Comparison of ENCODE assay signal across 8 cellular contexts in the genomic region with DNA sequence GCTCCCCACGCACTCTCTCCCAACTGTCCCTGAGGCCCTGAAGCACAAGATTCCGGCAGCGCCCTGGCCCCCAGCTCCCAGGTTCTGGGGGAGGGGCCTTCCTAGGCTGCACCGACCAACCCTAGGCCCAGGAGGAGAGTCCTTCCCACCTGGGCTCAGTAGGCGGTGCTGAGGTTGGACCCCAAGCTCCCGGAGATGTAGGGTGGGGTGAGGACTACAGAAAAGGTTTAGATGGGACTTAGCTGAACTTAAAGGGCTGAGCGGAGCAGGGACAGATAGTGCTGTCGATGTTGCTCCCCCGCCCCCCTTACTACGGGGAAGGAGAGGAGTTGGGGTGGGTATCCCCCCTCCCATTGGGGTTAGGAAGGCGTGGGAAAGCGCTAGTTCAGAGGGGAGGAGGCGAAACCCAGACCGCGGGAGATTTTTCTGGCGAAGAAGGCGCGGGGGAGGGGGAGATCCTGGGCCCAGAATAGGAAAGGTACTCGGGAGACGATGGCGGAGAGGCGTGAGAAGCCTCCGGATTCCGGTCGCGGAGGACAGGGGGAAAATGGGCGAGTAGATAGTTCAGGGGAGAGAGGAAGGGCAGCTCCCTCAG. TPM values are rescaled to one million over a fixed set of nuclear protein-coding genes. Genes with fewer than 3 reads are reported as not detected.
DNase-seq lines count a peak whose midpoint lies in the region; ATAC-seq and TF ChIP-seq lines count a peak whose summit lies in the region.

No MANE protein-coding gene starts in this region.

- H3K18ac ChIP-seq in mesendoderm (ENCODE audit: low read length), result peak overlapping the region; percentile 54

- H3K56ac ChIP-seq in mesendoderm (ENCODE audit: low read length), result peak overlapping the region; percentile 91

- peak overlapping the region; percentile 65 for H2BK5ac ChIP-seq in mesendoderm (ENCODE audit: low read length)

- peak overlapping the region; percentile 98 for H3K27ac ChIP-seq in duodenal mucosa (ENCODE audit: low read depth, low read length)
- peak overlapping the region; percentile 91 for H3K27ac ChIP-seq in mesendoderm (ENCODE audit: low read depth, low read length)
- peak overlapping the region; percentile 96 to 97 (median 97) for H3K27ac ChIP-seq in thyroid gland

- H2AK5ac ChIP-seq in mesendoderm (ENCODE audit: low read length), result no peak overlapping the region

- H3K4me3 Mint-ChIP-seq in T-helper 17 cell, result peak overlapping the region; percentile 99

- H3K4me1 Mint-ChIP-seq in T-helper 17 cell, result peaks cover 52% of the 10 kb centered on the region

- peaks cover 18% of the 10 kb centered on the region in 2 donors for H3K36me3 ChIP-seq in duodenal mucosa (ENCODE audit: control insufficient read depth in 1 of 2, insufficient read depth in 2 of 2, low read length in 2 of 2)
- peaks cover 8% of the 10 kb centered on the region for H3K36me3 ChIP-seq in mesendoderm (ENCODE audit: control insufficient read depth, insufficient read depth, low read length)
- peaks cover 16 to 17% of the 10 kb centered on the region in 2 donors for H3K36me3 ChIP-seq in thyroid gland

- H2BK120ac ChIP-seq in mesendoderm (ENCODE audit: low read depth, low read length), result no peak overlapping the region

- H3K36me3 Mint-ChIP-seq in T-helper 17 cell (ENCODE audit: low read depth), result peaks cover 6% of the 10 kb centered on the region

- H2BK15ac ChIP-seq in mesendoderm (replicated peaks; ENCODE audit: low read depth), result no peak overlapping the region

- peaks cover 8% of the 10 kb centered on the region for H3K79me1 ChIP-seq in mesendoderm (ENCODE audit: low read length)

- intact Hi-C loops in thyroid gland (cut with DNase I), result loop anchor here (10.0 kb wide), 2 partner anchors 60 to 120 kb away; no protein-coding TSS in a partner anchor

- peak overlapping the region; percentile 95 for H3K27ac Mint-ChIP-seq in T-helper 17 cell

- H3K23ac ChIP-seq in mesendoderm (ENCODE audit: low read length), result peak overlapping the region; percentile 81

- peak overlapping the region; percentile 91 for H3K4me2 ChIP-seq in mesendoderm (ENCODE audit: low read length)

- H3K4me1 ChIP-seq in duodenal mucosa (ENCODE audit: control insufficient read depth in 1 of 2, insufficient read depth in 2 of 2, low read length in 2 of 2) (peaks cover 41 to 50% of the 10 kb centered on the region in 2 donors), mesendoderm (ENCODE audit: control insufficient read depth, low read depth, low read length) (peaks cover 17% of the 10 kb centered on the region), thyroid gland (peaks cover 41 to 50% of the 10 kb centered on the region in 2 donors)

- no peak overlapping the region for H4K8ac ChIP-seq in mesendoderm (ENCODE audit: low read depth, low read length)

- DNase-seq in DMS114 treated with DMSO at 0.1 percent for 48 hours (lab: John Stamatoyannopoulos, UW; ENCODE audit: unreplicated experiment) (peak; percentile 21), T-helper 17 cell (peak in 1 of 3 donors; percentile 14), mesendoderm (peak; percentile 87), thyroid gland (peak; percentile 85 to 89)
- DNase-seq in Jurkat, Clone E6-1 (ENCODE audit: low read depth, low spot score), result no peak

- H3K4ac ChIP-seq in mesendoderm (ENCODE audit: low read depth, low read length), result peak overlapping the region; percentile 44

- H3K27me3 ChIP-seq in duodenal mucosa (ENCODE audit: control insufficient read depth in 1 of 2, insufficient read depth in 2 of 2, low read length in 2 of 2) (no peaks in the 10 kb centered on the region), mesendoderm (ENCODE audit: insufficient read depth, low read length, poor library complexity) (no peaks in the 10 kb centered on the region), thyroid gland (no peaks in the 10 kb centered on the region)

- H3K9me3 ChIP-seq in T-helper 17 cell (ENCODE audit: control insufficient read depth, low read length, poor library complexity, severe bottlenecking) (no peaks in the 10 kb centered on the region), duodenal mucosa (ENCODE audit: control insufficient read depth in 1 of 2, low read length in 2 of 2) (no peaks in the 10 kb centered on the region), thyroid gland (no peaks in the 10 kb centered on the region)

- H3K27me3 Mint-ChIP-seq in T-helper 17 cell, result no peaks in the 10 kb centered on the region

- peaks cover 7% of the 10 kb centered on the region for H3K79me2 ChIP-seq in mesendoderm (ENCODE audit: control insufficient read depth, insufficient read depth, low read length)

- peak overlapping the region; percentile 81 for H3K4me3 ChIP-seq in Jurkat, Clone E6-1 (ENCODE audit: low read length)
- H3K4me3 ChIP-seq in duodenal mucosa (ENCODE audit: low read depth in 1 of 2, low read length in 2 of 2) (peak overlapping the region; percentile 81 to 88), mesendoderm (ENCODE audit: low read length) (peak overlapping the region; percentile 79), thyroid gland (replicated peaks in 1 of 3) (peak overlapping the region; percentile 18 to 89 (median 57))

- no CpG with 5 or more reads among the region's 27 CpGs for WGBS in mesendoderm (ENCODE audit: extremely low coverage, insufficient coverage, low lambda C conversion rate)
- 1 to 2% methylated on average over 26 to 27 of the region's 27 CpGs for WGBS in thyroid gland, 2 donors

- peak overlapping the region; percentile 94 to 100 for H3K9ac ChIP-seq in duodenal mucosa (ENCODE audit: low read depth in 1 of 2, low read length in 2 of 2)
- peak overlapping the region; percentile 60 for H3K9ac ChIP-seq in mesendoderm (ENCODE audit: low read length)

- H4K5ac ChIP-seq in mesendoderm (ENCODE audit: low read length), result no peak overlapping the region

- TF ChIP-seq CTCF in thyroid gland (IDR thresholded peaks at IDR 0.05), result no peak

- ATAC-seq in T-helper 17 cell (no peak), HG03196 (IDR thresholded peaks at IDR 0.05; ENCODE audit: unreplicated experiment) (no peak), GM21381 (IDR thresholded peaks at IDR 0.05; ENCODE audit: unreplicated experiment) (no peak)

- TF ChIP-seq POLR2A in thyroid gland (IDR thresholded peaks at IDR 0.05), result peak; percentile 35 to 65

RNA-seq across cellular contexts. Expression of gene BAZ2A, which starts 4.2 kb away (rescaled TPM):
- polyA plus RNA-seq in Jurkat, Clone E6-1 (2012; ENCODE audit: insufficient read depth, insufficient read length), result 35.9 TPM
- total RNA-seq in T-helper 17 cell (100 to 1,000 TPM; 203 to 214 TPM), thyroid gland (100 to 1,000 TPM in 1 of 4 donors, 10 to 100 TPM in 3; 61.7 to 122 (median 77.6) TPM)
- 66.2 TPM for polyA plus RNA-seq in mesendoderm (2013, experiment 1 of 2)
- polyA plus RNA-seq in mesendoderm (2013, experiment 2 of 2), result 68.8 TPM

RNA-seq across cellular contexts. Expression of gene ATP5F1B, which starts 11.4 kb away (rescaled TPM):
- 1,563 TPM for polyA plus RNA-seq in Jurkat, Clone E6-1 (2012; ENCODE audit: insufficient read depth, insufficient read length)
- 100 to 1,000 TPM; 297 to 299 TPM for total RNA-seq in T-helper 17 cell
- polyA plus RNA-seq in mesendoderm (2013, experiment 1 of 2), result 707 TPM
- 706 TPM for polyA plus RNA-seq in mesendoderm (2013, experiment 2 of 2)
- 100 to 1,000 TPM; 310 to 557 (median 431) TPM for total RNA-seq in thyroid gland

RNA-seq across cellular contexts. Expression of gene PTGES3, which starts 53.7 kb away (rescaled TPM):
- 293 TPM for polyA plus RNA-seq in Jurkat, Clone E6-1 (2012; ENCODE audit: insufficient read depth, insufficient read length)
- total RNA-seq in T-helper 17 cell (100 to 1,000 TPM; 124 to 127 TPM), thyroid gland (100 to 1,000 TPM; 101 to 132 (median 124) TPM)
- 469 TPM for polyA plus RNA-seq in mesendoderm (2013, experiment 1 of 2)
- polyA plus RNA-seq in mesendoderm (2013, experiment 2 of 2), result 463 TPM
